1 cellular context compared by ENCODE assay signal in the genomic region with DNA sequence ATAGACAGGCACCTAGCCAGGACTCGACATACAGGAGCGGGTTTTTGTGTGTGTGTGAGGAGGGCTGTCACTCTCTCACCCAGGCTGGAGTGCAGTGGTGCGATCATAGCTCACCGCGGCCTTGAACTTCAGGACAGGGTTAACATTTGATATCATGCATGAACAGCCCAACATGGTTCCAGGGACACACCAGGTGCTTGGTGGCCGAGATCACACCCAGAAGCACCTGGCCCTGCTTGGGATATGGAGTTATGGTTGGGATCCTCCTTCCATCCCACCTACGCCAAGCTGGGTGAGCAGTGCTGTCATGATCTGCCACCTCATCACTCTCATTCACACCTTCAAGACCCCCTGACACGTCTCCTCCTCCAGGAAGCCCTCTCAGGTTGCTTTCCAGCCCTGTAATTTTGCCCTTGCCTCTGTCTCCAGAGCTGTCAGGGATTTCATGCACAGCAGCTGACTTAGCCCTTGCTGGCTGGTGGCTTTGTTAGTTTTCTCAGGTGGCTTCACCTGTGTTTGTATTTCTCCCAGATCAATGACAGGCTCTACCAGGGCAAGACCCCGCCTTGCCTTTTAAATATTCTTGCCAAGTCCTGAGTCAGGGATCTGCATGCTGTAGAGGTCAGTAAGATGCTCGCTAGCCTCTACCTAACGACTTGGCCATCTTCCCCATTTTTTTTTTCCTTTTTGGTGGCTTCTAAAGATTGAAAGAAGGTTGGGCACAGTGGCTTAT.
TF ChIP-seq lines count a peak whose summit lies in the region.

No MANE protein-coding gene starts in this region.

TF ChIP-seq in IMR-90, 13 proteins besides CTCF, POLR2A, EP300 and RAD21:
- TF ChIP-seq NFE2L2 (IDR thresholded peaks at IDR 0.05; ENCODE audit: low read depth, low read length) (no peak), MAFK (IDR thresholded peaks at IDR 0.05; ENCODE audit: low read depth, low read length) (no peak), MXI1 (IDR thresholded peaks at IDR 0.05; ENCODE audit: borderline replicate concordance, low read depth, low read length) (no peak), RFX5 (IDR thresholded peaks at IDR 0.05; ENCODE audit: low read depth, low read length) (no peak), FOS (IDR thresholded peaks at IDR 0.05; ENCODE audit: low read depth, low read length) (no peak), MAZ (IDR thresholded peaks at IDR 0.05; ENCODE audit: borderline replicate concordance, low read depth, low read length) (no peak), SMC3 (IDR thresholded peaks at IDR 0.05; ENCODE audit: low read depth, low read length) (no peak)
- TF ChIP-seq, protein P1, sequence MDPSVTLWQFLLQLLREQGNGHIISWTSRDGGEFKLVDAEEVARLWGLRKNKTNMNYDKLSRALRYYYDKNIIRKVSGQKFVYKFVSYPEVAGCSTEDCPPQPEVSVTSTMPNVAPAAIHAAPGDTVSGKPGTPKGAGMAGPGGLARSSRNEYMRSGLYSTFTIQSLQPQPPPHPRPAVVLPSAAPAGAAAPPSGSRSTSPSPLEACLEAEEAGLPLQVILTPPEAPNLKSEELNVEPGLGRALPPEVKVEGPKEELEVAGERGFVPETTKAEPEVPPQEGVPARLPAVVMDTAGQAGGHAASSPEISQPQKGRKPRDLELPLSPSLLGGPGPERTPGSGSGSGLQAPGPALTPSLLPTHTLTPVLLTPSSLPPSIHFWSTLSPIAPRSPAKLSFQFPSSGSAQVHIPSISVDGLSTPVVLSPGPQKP (IDR thresholded peaks at IDR 0.05; ENCODE audit: borderline replicate concordance, low read depth, low read length), result no peak
